ENCODE assay signal across 22 cellular contexts in the genomic region with DNA sequence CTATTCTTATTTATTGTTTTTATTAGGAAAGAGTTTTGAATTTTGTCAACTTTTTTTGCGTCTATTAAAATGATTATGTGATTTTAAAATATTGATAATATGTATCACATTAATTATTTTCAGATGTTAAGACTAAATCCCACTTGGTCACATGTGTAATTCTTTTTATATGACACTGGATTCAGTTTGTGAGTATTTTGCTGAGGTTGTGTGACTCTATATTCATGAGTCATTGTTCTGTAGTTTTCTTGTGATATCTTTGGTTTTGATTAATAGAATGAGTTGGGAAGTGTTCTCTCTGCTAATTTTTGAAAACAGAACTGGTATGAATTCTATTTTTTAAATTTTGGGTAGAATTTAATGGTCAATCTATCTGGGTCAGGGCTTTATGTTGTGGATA.
"Had no signal": no experiment of that assay in that cellular context is flagged by ENCODE, and none has a peak within 500 bp of the region (broad histone marks: within the 10 kb centered on the region; RNA-seq: fewer than 3 reads in every experiment).

No MANE protein-coding gene starts in this region.

- H3K4me3 Mint-ChIP-seq: activated CD4-positive, alpha-beta T cell treated with anti-CD3 and anti-CD28 coated beads, Interleukin-2, amount 10 ng/mL, durations not matched to agents 24 days and 14 days; activated CD8-positive, alpha-beta T cell treated with anti-CD3 and anti-CD28 coated beads for 36 hours; activated T-helper 17 cell treated with anti-CD3 and anti-CD28 coated beads, Interleukin-2, amount 50 U/mL, for 72 hours; brain; central memory CD8-positive, alpha-beta T cell; immature natural killer cell; naive thymus-derived CD8-positive, alpha-beta T cell; T-helper 2 cell treated with Interferon-gamma antibody and Interleukin-4, amounts not matched to agents 5 μg/mL and 100 μg/mL, for 36 hours; type B pancreatic cell had no signal

- DNase-seq: activated CD4-positive, alpha-beta T cell treated with anti-CD3 and anti-CD28 coated beads, Interleukin-2, amount 10 ng/mL, durations not matched to agents 24 days and 14 days; activated CD4-positive, CD25-positive, alpha-beta regulatory T cell; activated CD8-positive, alpha-beta T cell treated with anti-CD3 and anti-CD28 coated beads for 36 hours; activated naive CD4-positive, alpha-beta T cell; activated T-cell treated with anti-CD3 and anti-CD28 coated beads, Interleukin-2, amount 50 U/mL, for 1 hour; anterior cingulate cortex; colonic mucosa; immature natural killer cell; mesendoderm; naive thymus-derived CD8-positive, alpha-beta T cell; ovary; psoas muscle; right cardiac atrium; stomach; SW 1271; testis had no signal

- ATAC-seq: activated CD8-positive, alpha-beta T cell treated with anti-CD3 and anti-CD28 coated beads for 36 hours; activated T-helper 17 cell treated with anti-CD3 and anti-CD28 coated beads, Interleukin-2, amount 50 U/mL, for 72 hours; naive thymus-derived CD8-positive, alpha-beta T cell; psoas muscle; right cardiac atrium had no signal

- H3K4me1 Mint-ChIP-seq: brain had no signal

- H3K27ac Mint-ChIP-seq: activated CD4-positive, alpha-beta T cell treated with anti-CD3 and anti-CD28 coated beads, Interleukin-2, amount 10 ng/mL, durations not matched to agents 24 days and 14 days; activated CD8-positive, alpha-beta T cell treated with anti-CD3 and anti-CD28 coated beads for 36 hours; activated T-helper 17 cell treated with anti-CD3 and anti-CD28 coated beads, Interleukin-2, amount 50 U/mL, for 72 hours; brain; naive thymus-derived CD8-positive, alpha-beta T cell; T-helper 2 cell treated with Interferon-gamma antibody and Interleukin-4, amounts not matched to agents 5 μg/mL and 100 μg/mL, for 36 hours; type B pancreatic cell had no signal

- H3K27me3 Mint-ChIP-seq: activated T-helper 17 cell treated with anti-CD3 and anti-CD28 coated beads, Interleukin-2, amount 50 U/mL, for 72 hours; central memory CD8-positive, alpha-beta T cell; naive thymus-derived CD8-positive, alpha-beta T cell; type B pancreatic cell had no signal

- H3K9me3 ChIP-seq: colonic mucosa, ovary, psoas muscle, stomach, testis had no signal

- H3K4me1 ChIP-seq: colonic mucosa, psoas muscle, stomach, testis had no signal

- H3K36me3 ChIP-seq: colonic mucosa, ovary, stomach had no signal

- H3K4me3 ChIP-seq: colonic mucosa, ovary, psoas muscle, skin epidermis, stomach, testis had no signal

- H3K9me3 Mint-ChIP-seq: activated T-helper 17 cell treated with anti-CD3 and anti-CD28 coated beads, Interleukin-2, amount 50 U/mL, for 72 hours; central memory CD8-positive, alpha-beta T cell; immature natural killer cell; naive thymus-derived CD8-positive, alpha-beta T cell had no signal

- H3K27me3 ChIP-seq: colonic mucosa, ovary, stomach, testis had no signal

- H3K27ac ChIP-seq: colonic mucosa, ovary, psoas muscle, stomach, testis had no signal

- H3K36me3 Mint-ChIP-seq: brain; immature natural killer cell; naive thymus-derived CD8-positive, alpha-beta T cell; type B pancreatic cell had no signal
